Comparison of ENCODE assay signal across 9 cellular contexts in the genomic region with DNA sequence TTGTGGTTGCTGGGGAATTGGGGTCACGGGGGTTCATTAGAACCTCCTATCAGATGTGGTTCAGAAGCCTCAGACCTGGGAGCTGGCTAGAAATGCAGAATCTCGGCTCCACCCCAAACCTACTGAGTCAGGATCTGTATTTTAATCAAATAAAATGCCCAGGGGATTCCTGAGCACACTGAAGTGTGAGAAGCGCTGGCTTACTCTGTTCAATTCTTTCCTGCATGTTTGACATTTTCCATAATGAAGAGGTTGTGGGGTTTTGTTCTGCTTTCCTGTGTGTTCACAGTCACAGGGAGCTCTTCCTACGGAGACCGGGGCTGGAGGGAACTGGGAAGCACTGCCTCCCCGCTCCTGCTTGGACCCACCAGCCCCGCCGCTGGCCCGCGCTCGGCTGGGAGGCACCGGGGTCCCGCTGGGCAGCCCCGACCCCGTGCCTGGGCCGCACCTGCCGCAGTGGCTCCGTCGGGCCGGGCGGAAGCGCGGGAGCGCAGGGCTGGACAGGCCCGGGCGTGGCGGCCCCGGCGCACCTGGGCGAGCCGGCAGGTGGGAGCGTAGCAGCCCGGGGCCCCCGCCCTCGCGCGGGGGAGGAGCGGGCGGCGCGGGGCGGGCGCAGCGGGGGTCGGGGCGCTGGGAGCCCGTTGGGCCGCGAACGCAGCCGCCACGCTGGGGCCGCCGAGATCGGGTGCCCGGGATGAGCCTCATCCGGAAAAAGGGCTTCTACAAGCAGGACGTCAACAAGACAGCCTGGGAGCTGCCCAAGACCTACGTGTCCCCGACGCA. TPM values are rescaled to one million over a fixed set of nuclear protein-coding genes. Genes with fewer than 3 reads are reported as not detected.
DNase-seq lines count a peak whose midpoint lies in the region; ATAC-seq and TF ChIP-seq lines count a peak whose summit lies in the region.
"Had no signal": no experiment of that assay in that cellular context is flagged by ENCODE, and none has a peak within 500 bp of the region (broad histone marks: within the 10 kb centered on the region; RNA-seq: fewer than 3 reads in every experiment).

A gene (plus strand): TSS at position 625 of the 783 bp plus-strand sequence. CDS start 70 bp downstream, at position 695.

- H3K4me1 ChIP-seq in Panc1 (ENCODE audit: control insufficient read depth, insufficient read depth, low read length): peaks cover 5% of the 10 kb centered on the region
- peaks cover 23% of the 10 kb centered on the region for H3K4me1 ChIP-seq in mammary epithelial cell (ENCODE audit: insufficient read depth, low read length)
- H3K4me1 ChIP-seq in lower lobe of right lung: peaks cover 56% of the 10 kb centered on the region
- H3K4me1 ChIP-seq in stomach smooth muscle (ENCODE audit: control insufficient read depth, insufficient read depth, low read length): peaks cover 13% of the 10 kb centered on the region

- H3K27me3 ChIP-seq in Panc1 (ENCODE audit: control insufficient read depth, insufficient read depth, low read length) (no peaks in the 10 kb centered on the region), mammary epithelial cell (ENCODE audit: insufficient read depth, low read length) (no peaks in the 10 kb centered on the region), lower lobe of right lung (ENCODE audit: low read depth) (no peaks in the 10 kb centered on the region), stomach smooth muscle (ENCODE audit: control insufficient read depth in 1 of 2, insufficient read depth in 2 of 2, low read length in 2 of 2) (peaks cover 11 to 15% of the 10 kb centered on the region in 2 donors)

- H3K36me3 ChIP-seq in Panc1 (ENCODE audit: control insufficient read depth, insufficient read depth, low read length): no peaks in the 10 kb centered on the region
- no peaks in the 10 kb centered on the region for H3K36me3 ChIP-seq in mammary epithelial cell (ENCODE audit: insufficient read depth, low read length)
- peaks cover under 1% of the 10 kb centered on the region for H3K36me3 ChIP-seq in lower lobe of right lung
- no peaks in the 10 kb centered on the region for H3K36me3 ChIP-seq in stomach smooth muscle (ENCODE audit: control insufficient read depth in 2 of 2, insufficient read depth in 2 of 2, low read length in 2 of 2)

- dilution Hi-C loops in mammary epithelial cell (cut with HindIII; ENCODE audit: low sequenced_read_pairs): no loop called here

- TF ChIP-seq CTCF in Panc1 (IDR thresholded peaks at IDR 0.05) (no peak), mammary epithelial cell (conservative IDR thresholded peaks at IDR 0.05 in 1 of 2, IDR thresholded peaks at IDR 0.05 in 1 of 2; ENCODE audit: extremely low read depth in 1 of 2, insufficient read depth in 1 of 2, low read depth in 1 of 2, low read length in 2 of 2) (no peak), lower lobe of right lung (IDR thresholded peaks at IDR 0.05) (no peak)

- H3K27ac ChIP-seq in Panc1 (ENCODE audit: low read length) (no peak within 1 kb of the TSS), mammary epithelial cell (ENCODE audit: insufficient read depth, low read depth, low read length) (no peak within 1 kb of the TSS), lower lobe of right lung (peak within 1 kb of the TSS; percentile 88), stomach smooth muscle (ENCODE audit: low read length) (no peak within 1 kb of the TSS)

- peak within 1 kb of the TSS; percentile 91 for H3K4me2 ChIP-seq in mammary epithelial cell (ENCODE audit: insufficient read depth, low read depth, low read length)
- H3K4me2 ChIP-seq: A549 had no signal

- H3K9ac ChIP-seq in mammary epithelial cell (ENCODE audit: insufficient read depth, low read length) (no peak within 1 kb of the TSS), stomach smooth muscle (ENCODE audit: low read length in 2 of 2) (no peak within 1 kb of the TSS)

- DNase-seq in DMS53 (lab: John Stamatoyannopoulos, UW): peak; percentile 82
- DNase-seq in DMS53 treated with DMSO at 0.1 percent for 48 hours (lab: John Stamatoyannopoulos, UW; ENCODE audit: unreplicated experiment): no peak
- DNase-seq in Panc1 (ENCODE audit: low read depth, low spot score): no peak
- no peak for DNase-seq in mammary epithelial cell
- peak; percentile 71 for DNase-seq in lower lobe of right lung
- DNase-seq in pons (ENCODE audit: low spot score): no peak

- ATAC-seq in Panc1 (peak; percentile 61), lower lobe of right lung (peak; percentile 75 to 77), GM21619 (IDR thresholded peaks at IDR 0.05; ENCODE audit: unreplicated experiment) (no peak)
- ATAC-seq: A549 had no signal

- POLR2A ChIA-PET in Panc1 (lab: Charles Lee): no interaction called here

- in situ Hi-C loops in Panc1 (cut with HindIII; ENCODE audit: low pct_unique_long_range_greater_than_20kb, low sequenced_read_pairs): no loop called here
- in situ Hi-C loops in mammary epithelial cell (cut with MboI; ENCODE audit: low sequenced_read_pairs in 2 of 2): loop anchor here in 1 of 2 donors (5.0 to 10.0 kb wide), 2 partner anchors 65 to 232 kb away; a partner anchor contains a TSS

- peak within 1 kb of the TSS; percentile 35 to 50 for H3K4me3 ChIP-seq in Panc1 (ENCODE audit: low read depth in 2 of 2, low read length in 2 of 2)
- H3K4me3 ChIP-seq in mammary epithelial cell (replicated peaks in 1 of 3; ENCODE audit: insufficient read depth in 1 of 3, low read depth in 2 of 3, low read length in 3 of 3): peak within 1 kb of the TSS; percentile 25 to 52 (median 52)
- peak within 1 kb of the TSS; percentile 64 for H3K4me3 ChIP-seq in lower lobe of right lung
- peak within 1 kb of the TSS; percentile 43 to 66 for H3K4me3 ChIP-seq in stomach smooth muscle (ENCODE audit: low read length in 2 of 2)
- H3K4me3 ChIP-seq: A549 had no signal

- no peaks in the 10 kb centered on the region for H4K20me1 ChIP-seq in mammary epithelial cell (ENCODE audit: insufficient read depth, low read length)

- no TSS peak for BruUV-seq in Panc1 (replicated peaks; lab: Mats Ljungman, UMichigan)
- BruUV-seq in mammary epithelial cell (replicated peaks; lab: Mats Ljungman, UMichigan): no TSS peak

- no peaks in the 10 kb centered on the region for H3K9me3 ChIP-seq in Panc1 (ENCODE audit: control insufficient read depth, insufficient read depth, low read depth, low read length)
- H3K9me3 ChIP-seq in mammary epithelial cell (replicated peaks; ENCODE audit: insufficient read depth, low read length): no peaks in the 10 kb centered on the region
- H3K9me3 ChIP-seq in lower lobe of right lung: no peaks in the 10 kb centered on the region
- no peaks in the 10 kb centered on the region for H3K9me3 ChIP-seq in stomach smooth muscle (ENCODE audit: control insufficient read depth in 2 of 2, low read length in 2 of 2)
- H3K9me3 ChIP-seq: A549 had no signal

- CTCF ChIA-PET in Panc1 (lab: Charles Lee): no interaction called here
- CTCF ChIA-PET in mammary epithelial cell (lab: Charles Lee; ENCODE audit: low non-redundant PET): no interaction called here

- H3K79me2 ChIP-seq in mammary epithelial cell (ENCODE audit: insufficient read depth, low read length): no peaks in the 10 kb centered on the region

- peak within 1 kb of the TSS; percentile 83 for H2AFZ ChIP-seq in mammary epithelial cell (ENCODE audit: low read depth, low read length)

- intact Hi-C loops in Panc1 (cut with micrococcal nuclease; ENCODE audit: unreplicated experiment): no loop called here
- intact Hi-C loops in mammary epithelial cell (cut with micrococcal nuclease): loop anchor here (5.0 kb wide), 2 partner anchors 52 to 627 kb away; no protein-coding TSS in a partner anchor
- intact Hi-C loops in lower lobe of right lung (cut with DNase I): no loop called here

- WGBS in mammary epithelial cell (ENCODE audit: low coverage, missing lambda C conversion rate): 8% methylated on average over 14 of the region's 61 CpGs

RNA-seq across cellular contexts. Expression of the gene that starts here (rescaled TPM):
- total RNA-seq in Panc1 (2021; ENCODE audit: unreplicated experiment) (2.5 TPM), mammary epithelial cell (10 to 100 TPM; 11.8 to 11.9 TPM), lower lobe of right lung (71.7 TPM)
- 7.1 TPM for polyA plus RNA-seq in Panc1 (2012; ENCODE audit: insufficient read length)
- polyA plus RNA-seq in mammary epithelial cell: 23.6 TPM
- polyA minus RNA-seq in mammary epithelial cell: 37.9 TPM

Comparison
In these comparisons a context has a peak if more than half of its experiments do, and no peak if none do; other contexts are left out.
1. DNase-seq: peak in DMS53 (single experiment) and lower lobe of right lung (single experiment); none in DMS53 treated with DMSO at 0.1 percent for 48 hours (single experiment), Panc1 (single experiment), mammary epithelial cell (single experiment) and pons (single experiment).
2. Peak in every context shown above with its lines, with median percentiles within 50 percentile points of each other: H3K4me3 ChIP-seq.